8 cellular contexts compared by ENCODE assay signal in the genomic region with DNA sequence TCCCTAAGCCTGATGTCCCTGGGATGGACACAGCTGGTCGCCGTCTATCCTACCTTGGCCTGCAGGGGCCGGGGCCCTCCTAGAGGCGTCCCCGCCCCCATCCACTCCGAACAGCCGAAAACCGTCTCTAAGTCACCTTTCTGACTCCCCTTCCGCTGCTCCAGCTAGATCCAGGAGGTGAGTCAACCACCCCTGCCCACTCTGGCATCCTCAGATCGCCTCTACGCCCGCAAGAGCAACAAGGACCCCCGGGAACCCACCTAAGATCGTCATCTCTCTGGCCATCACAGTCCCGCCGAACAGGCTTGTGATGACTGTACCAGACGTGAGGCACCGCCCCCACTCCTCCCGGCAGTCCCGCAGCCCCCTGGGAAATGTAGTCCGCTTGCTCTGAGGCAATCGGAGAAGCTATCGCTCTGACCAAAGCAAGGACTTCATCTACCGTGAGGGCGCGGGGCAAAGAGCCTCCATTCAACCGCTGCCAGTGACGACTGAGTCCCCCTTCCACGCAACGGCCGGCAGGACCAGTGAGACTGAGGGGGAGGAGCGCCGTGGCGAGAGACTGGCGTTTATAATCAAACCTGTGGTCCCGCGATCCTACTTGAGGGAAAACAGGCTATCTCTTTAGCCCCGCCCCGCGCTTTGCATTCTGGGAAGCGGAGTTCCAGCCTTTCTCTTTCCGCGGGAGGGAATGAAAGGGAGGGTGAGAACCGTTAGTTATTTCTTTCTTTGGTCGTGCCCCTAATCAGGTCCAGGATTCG. TPM values are rescaled to one million over a fixed set of nuclear protein-coding genes. Genes with fewer than 3 reads are reported as not detected.
DNase-seq lines count a peak whose midpoint lies in the region; ATAC-seq and TF ChIP-seq lines count a peak whose summit lies in the region.

A gene with protein sequence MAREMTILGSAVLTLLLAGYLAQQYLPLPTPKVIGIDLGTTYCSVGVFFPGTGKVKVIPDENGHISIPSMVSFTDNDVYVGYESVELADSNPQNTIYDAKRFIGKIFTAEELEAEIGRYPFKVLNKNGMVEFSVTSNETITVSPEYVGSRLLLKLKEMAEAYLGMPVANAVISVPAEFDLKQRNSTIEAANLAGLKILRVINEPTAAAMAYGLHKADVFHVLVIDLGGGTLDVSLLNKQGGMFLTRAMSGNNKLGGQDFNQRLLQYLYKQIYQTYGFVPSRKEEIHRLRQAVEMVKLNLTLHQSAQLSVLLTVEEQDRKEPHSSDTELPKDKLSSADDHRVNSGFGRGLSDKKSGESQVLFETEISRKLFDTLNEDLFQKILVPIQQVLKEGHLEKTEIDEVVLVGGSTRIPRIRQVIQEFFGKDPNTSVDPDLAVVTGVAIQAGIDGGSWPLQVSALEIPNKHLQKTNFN (minus strand): TSS at position 312 of the 761 bp plus-strand sequence. CDS start 27 bp downstream, at position 285.

- POLR2A ChIA-PET in A673 (lab: Charles Lee; ENCODE audit: low non-redundant PET), result interaction anchor here (0.5 to 1.1 kb wide), 4 partner anchors 13 to 77 kb away, joined by 3 to 4 read pairs (median 3); no protein-coding TSS in a partner anchor

- intact Hi-C loops in A673 (cut with micrococcal nuclease; ENCODE audit: unreplicated experiment), result no loop called here
- intact Hi-C loops in breast epithelium (cut with DNase I; ENCODE audit: low total_unique reads), result no loop called here

- TF ChIP-seq POLR2A in breast epithelium (IDR thresholded peaks at IDR 0.05), result peak; percentile 30

- CTCF ChIA-PET in A673 (lab: Charles Lee), result interaction anchor here (0.6 to 1.5 kb wide), 2 partner anchors 76 to 355 kb away, joined by 3 to 6 read pairs; no protein-coding TSS in a partner anchor

- H3K4me3 ChIP-seq in A673 (ENCODE audit: low read depth, low read length, poor library complexity, severe bottlenecking), result peak within 1 kb of the TSS; percentile 76
- H3K4me3 ChIP-seq in breast epithelium, result peak within 1 kb of the TSS; percentile 72 to 84 (median 83)
- H3K4me3 ChIP-seq in iPS-18a (ENCODE audit: low read length), result peak within 1 kb of the TSS; percentile 85
- H3K4me3 ChIP-seq in skeletal muscle satellite cell (ENCODE audit: low read length), result peak within 1 kb of the TSS; percentile 90

- H3K4me1 ChIP-seq in A673 (ENCODE audit: insufficient read depth, low read length, poor library complexity, severe bottlenecking), result peaks cover 33% of the 10 kb centered on the region
- no peaks in the 10 kb centered on the region for H3K4me1 ChIP-seq in breast epithelium
- peaks cover 9% of the 10 kb centered on the region for H3K4me1 ChIP-seq in iPS-18a (ENCODE audit: control insufficient read depth, low read depth, low read length)
- peaks cover 20% of the 10 kb centered on the region for H3K4me1 ChIP-seq in skeletal muscle satellite cell (ENCODE audit: control insufficient read depth, insufficient read depth, low read length)

- TF ChIP-seq CTCF in A673 (conservative IDR thresholded peaks at IDR 0.05; ENCODE audit: low read depth, low read length), result no peak
- 0 out of 2 replicates have a peak, but pooled peaks have one; percentile 15 for TF ChIP-seq CTCF in VCaP (conservative IDR thresholded peaks at IDR 0.05)
- TF ChIP-seq CTCF in breast epithelium (IDR thresholded peaks at IDR 0.05), result no peak

- peak within 1 kb of the TSS; percentile 80 for H3K4me2 ChIP-seq in skeletal muscle satellite cell (ENCODE audit: low read length)

- ATAC-seq in GM18867 (IDR thresholded peaks at IDR 0.05; ENCODE audit: unreplicated experiment) (peak; percentile 97), HG03103 (IDR thresholded peaks at IDR 0.05; ENCODE audit: low read depth, unreplicated experiment) (peak; percentile 97)

- peak within 1 kb of the TSS; percentile 77 for H3K27ac ChIP-seq in A673 (ENCODE audit: low read depth, low read length, poor library complexity, severe bottlenecking)
- H3K27ac ChIP-seq in VCaP, result peak within 1 kb of the TSS; percentile 61
- peak within 1 kb of the TSS; percentile 89 to 92 for H3K27ac ChIP-seq in breast epithelium
- peak within 1 kb of the TSS; percentile 89 for H3K27ac ChIP-seq in iPS-18a (ENCODE audit: low read length)

- H3K9ac ChIP-seq in iPS-18a (ENCODE audit: low read length), result peak within 1 kb of the TSS; percentile 83
- peak within 1 kb of the TSS; percentile 92 for H3K9ac ChIP-seq in skeletal muscle satellite cell (ENCODE audit: low read depth, low read length)

- DNase-seq in A673 (ENCODE audit: low spot score), result peak; percentile 100
- peak; percentile 100 for DNase-seq in NCI-H2171 treated with DMSO at 0.1 percent for 48 hours (lab: John Stamatoyannopoulos, UW)
- DNase-seq in breast epithelium (ENCODE audit: low spot score in 2 of 2), result peak; percentile 97 to 99

- H3K27me3 ChIP-seq in A673 (replicated peaks; ENCODE audit: insufficient read depth, low read depth, low read length, poor library complexity) (no peaks in the 10 kb centered on the region), breast epithelium (no peaks in the 10 kb centered on the region), iPS-18a (ENCODE audit: control insufficient read depth, insufficient read depth, low read length) (no peaks in the 10 kb centered on the region), skeletal muscle satellite cell (ENCODE audit: control insufficient read depth, insufficient read depth, low read length) (no peaks in the 10 kb centered on the region)

- BruUV-seq in A673 (replicated peaks; lab: Mats Ljungman, UMichigan), result no TSS peak

- H3K9me3 ChIP-seq in A673 (ENCODE audit: low read depth, low read length, poor library complexity, severe bottlenecking), result no peaks in the 10 kb centered on the region
- no peaks in the 10 kb centered on the region for H3K9me3 ChIP-seq in breast epithelium
- no peaks in the 10 kb centered on the region for H3K9me3 ChIP-seq in iPS-18a (ENCODE audit: control insufficient read depth, low read depth, low read length)
- H3K9me3 ChIP-seq in skeletal muscle satellite cell (replicated peaks; ENCODE audit: low read length), result no peaks in the 10 kb centered on the region

- H3K36me3 ChIP-seq in A673 (ENCODE audit: insufficient read depth, low read length, poor library complexity, severe bottlenecking), result peaks cover 9% of the 10 kb centered on the region
- H3K36me3 ChIP-seq in breast epithelium, result no peaks in the 10 kb centered on the region
- peaks cover 11% of the 10 kb centered on the region for H3K36me3 ChIP-seq in iPS-18a (ENCODE audit: control insufficient read depth, low read depth, low read length)
- H3K36me3 ChIP-seq in skeletal muscle satellite cell (ENCODE audit: insufficient read depth, low read length), result peaks cover 4% of the 10 kb centered on the region

RNA-seq across cellular contexts. Expression of the gene that starts here (rescaled TPM):
- total RNA-seq in A673 (2021), result 49.3 and 51.3 TPM in 2 replicates
- total RNA-seq in breast epithelium, result 10 to 100 TPM; 13.9 to 20.9 (median 19.7) TPM
- 48.7 and 51.7 TPM in 2 replicates for total RNA-seq in skeletal muscle satellite cell (2012; rRNA removed)

Comparison
In these comparisons a context has a peak if more than half of its experiments do, and no peak if none do; other contexts are left out.
1. Peak in every context shown above with its lines: DNase-seq, ATAC-seq, H3K4me3 ChIP-seq and H3K27ac ChIP-seq.